1 cellular context compared by ENCODE assay signal in genomic region chrX:41445171-41445570, GRCh38.
TF ChIP-seq lines count a peak whose summit lies in the region.

No MANE protein-coding gene starts in this region.

TF ChIP-seq in GM12878, 131 proteins besides CTCF, POLR2A, EP300 and RAD21:
- TF ChIP-seq ZBTB40 (IDR thresholded peaks at IDR 0.05; ENCODE audit: borderline replicate concordance) = no peak
- TF ChIP-seq TBL1XR1 (IDR thresholded peaks at IDR 0.05; ENCODE audit: low read depth, low read length) = no peak
- TF ChIP-seq PKNOX1 (IDR thresholded peaks at IDR 0.05) = 0 out of 2 replicates have a peak, but pooled peaks have one; percentile 29
- no peak for TF ChIP-seq RELA (IDR thresholded peaks at IDR 0.05; ENCODE audit: borderline replicate concordance, partially characterized antibody)
